In genomic region chr17:49674507-49674906, GRCh38 we compare ENCODE assay signal across 18 cellular contexts. TPM values are rescaled to one million over a fixed set of nuclear protein-coding genes. Genes with fewer than 3 reads are reported as not detected.
DNase-seq lines count a peak whose midpoint lies in the region; ATAC-seq, FAIRE-seq and TF ChIP-seq lines count a peak whose summit lies in the region.
"Had no signal": no experiment of that assay in that cellular context is flagged by ENCODE, and none has a peak within 500 bp of the region (broad histone marks: within the 10 kb centered on the region; RNA-seq: fewer than 3 reads in every experiment).

No MANE protein-coding gene starts in this region.

- peak overlapping the region; percentile 7 for H3K27ac ChIP-seq in CD4-positive, alpha-beta T cell (ENCODE audit: low read depth, low read length)
- H3K27ac ChIP-seq in parathyroid adenoma: no peak overlapping the region
- H3K27ac ChIP-seq: ovary, testis had no signal

- H3K4me3 Mint-ChIP-seq in CD4-positive, alpha-beta T cell: peak overlapping the region; percentile 69
- H3K4me3 Mint-ChIP-seq in IgD-negative memory B cell: peak overlapping the region in 2 of 4 donors; percentile 81 to 90
- peak overlapping the region in 1 of 2 donors; percentile 42 for H3K4me3 Mint-ChIP-seq in effector memory CD8-positive, alpha-beta T cell

- CTCF ChIA-PET in CD4-positive, alpha-beta T cell (lab: Charles Lee): interaction anchor here (0.6 to 1.7 kb wide), 5 partner anchors 12 to 107 kb away, joined by 3 to 5 read pairs (median 3); no protein-coding TSS in a partner anchor

- H3K79me2 ChIP-seq in parathyroid adenoma: peaks cover 48% of the 10 kb centered on the region

- H3K27me3 Mint-ChIP-seq in CD4-positive, alpha-beta T cell: peaks cover 5% of the 10 kb centered on the region
- no peaks in the 10 kb centered on the region for H3K27me3 Mint-ChIP-seq in IgD-negative memory B cell
- no peaks in the 10 kb centered on the region for H3K27me3 Mint-ChIP-seq in effector memory CD8-positive, alpha-beta T cell

- no peaks in the 10 kb centered on the region for H3K9me3 ChIP-seq in CD4-positive, alpha-beta T cell (ENCODE audit: control insufficient read depth, low read length)
- H3K9me3 ChIP-seq in parathyroid adenoma (ENCODE audit: control insufficient read depth, low read length): no peaks in the 10 kb centered on the region
- H3K9me3 ChIP-seq: ovary, testis had no signal

- FAIRE-seq in HTR-8/SVneo (lab: Jason Lieb, UNC): no peak

- H3K4me3 ChIP-seq in parathyroid adenoma (ENCODE audit: low read depth, low read length): peak overlapping the region; percentile 9
- H3K4me3 ChIP-seq: ovary, testis had no signal

- peak overlapping the region; percentile 6 for H3K4me2 ChIP-seq in parathyroid adenoma (ENCODE audit: low read length)

- H3K4me1 Mint-ChIP-seq in CD4-positive, alpha-beta T cell (ENCODE audit: low read depth): peaks cover 82% of the 10 kb centered on the region
- H3K4me1 Mint-ChIP-seq in IgD-negative memory B cell: peaks cover 24 to 48% (median 32%) of the 10 kb centered on the region in 3 donors
- peaks cover 40 to 71% of the 10 kb centered on the region in 2 donors for H3K4me1 Mint-ChIP-seq in effector memory CD8-positive, alpha-beta T cell (ENCODE audit: low read depth in 2 of 2)

- POLR2A ChIA-PET in CD4-positive, alpha-beta T cell (lab: Charles Lee): no interaction called here

- peak overlapping the region; percentile 95 for H3K27ac Mint-ChIP-seq in CD4-positive, alpha-beta T cell
- peak overlapping the region; percentile 92 to 100 (median 99) for H3K27ac Mint-ChIP-seq in IgD-negative memory B cell
- peak overlapping the region; percentile 97 to 99 for H3K27ac Mint-ChIP-seq in effector memory CD8-positive, alpha-beta T cell

- H3K9ac ChIP-seq in parathyroid adenoma: no peak overlapping the region

- TF ChIP-seq CTCF in CD4-positive, alpha-beta T cell (IDR thresholded peaks at IDR 0.05): no peak
- no peak for TF ChIP-seq CTCF in parathyroid adenoma (IDR thresholded peaks at IDR 0.05)

- H3K9me3 Mint-ChIP-seq in CD4-positive, alpha-beta T cell: no peaks in the 10 kb centered on the region
- no peaks in the 10 kb centered on the region for H3K9me3 Mint-ChIP-seq in IgD-negative memory B cell
- H3K9me3 Mint-ChIP-seq in effector memory CD8-positive, alpha-beta T cell: no peaks in the 10 kb centered on the region
- H3K9me3 Mint-ChIP-seq: activated T-helper 1 cell treated with anti-CD3 and anti-CD28 coated beads, Interleukin-12 subunit alpha, Interleukin-12 subunit beta, Interleukin-2, Interleukin-4 antibody, amounts not matched to agents 30 ng/mL and 10 ng/mL and 1 ng/mL, durations not matched to agents 14 hours and 24 hours and 36 hours had no signal

- intact Hi-C loops in CD4-positive, alpha-beta T cell (cut with DNase I, micrococcal nuclease): loop anchor here in 1 of 2 experiments (5.0 kb wide), 1 partner anchor 47 kb away; no protein-coding TSS in a partner anchor

- H3K36me3 Mint-ChIP-seq in CD4-positive, alpha-beta T cell (ENCODE audit: low read depth): peaks cover 72% of the 10 kb centered on the region
- H3K36me3 Mint-ChIP-seq in IgD-negative memory B cell: peaks cover 4% of the 10 kb centered on the region
- H3K36me3 Mint-ChIP-seq in effector memory CD8-positive, alpha-beta T cell (ENCODE audit: insufficient read depth): peaks cover 48% of the 10 kb centered on the region

- no peaks in the 10 kb centered on the region for H3K27me3 ChIP-seq in CD4-positive, alpha-beta T cell (ENCODE audit: control insufficient read depth, insufficient read depth, low read length)
- no peaks in the 10 kb centered on the region for H3K27me3 ChIP-seq in parathyroid adenoma (ENCODE audit: control insufficient read depth, insufficient read depth, low read length)
- H3K27me3 ChIP-seq: ovary, testis had no signal

- H2AFZ ChIP-seq in parathyroid adenoma: no peak overlapping the region

- no peak for ATAC-seq in CD4-positive, alpha-beta T cell (ENCODE audit: poor library complexity)
- ATAC-seq in effector memory CD8-positive, alpha-beta T cell (replicated peaks): no peak
- ATAC-seq in HG02623 (IDR thresholded peaks at IDR 0.05; ENCODE audit: unreplicated experiment): no peak
- ATAC-seq: HCT116, Panc1 had no signal

- peaks cover 13% of the 10 kb centered on the region for H3K4me1 ChIP-seq in parathyroid adenoma

- no peak for DNase-seq in CD4-positive, alpha-beta T cell
- no peak for DNase-seq in effector memory CD8-positive, alpha-beta T cell
- no peak for DNase-seq in HTR-8/SVneo (ENCODE audit: insufficient read length, low spot score)
- DNase-seq in Ammon's horn (ENCODE audit: low spot score): no peak
- DNase-seq in KBM-7: no peak
- DNase-seq: activated CD4-positive, CD25-positive, alpha-beta regulatory T cell; effector CD4-positive, alpha-beta T cell; NCI-H524; ovary; stimulated activated CD4-positive, alpha-beta T cell treated with anti-CD3 and anti-CD28 coated beads, Interleukin-12 subunit alpha, Interleukin-12 subunit beta, amount 100 ng/mL, for 4 hours; SW 1271; testis had no signal

- H3K36me3 ChIP-seq in parathyroid adenoma (ENCODE audit: control insufficient read depth, insufficient read depth, low read length): no peaks in the 10 kb centered on the region
- H3K36me3 ChIP-seq: ovary had no signal

- in situ Hi-C loops in KBM-7 (cut with MboI; ENCODE audit: low pct_unique_long_range_greater_than_20kb, low sequenced_read_pairs): no loop called here

RNA-seq across cellular contexts. Expression of gene SPOP, which starts 3.4 kb away (rescaled TPM):
- 10 to 100 TPM; 38.7 to 41.5 TPM for total RNA-seq in CD4-positive, alpha-beta T cell
- 90.5 TPM for polyA plus RNA-seq in IgD-negative memory B cell

RNA-seq across cellular contexts. Expression of gene SLC35B1, which starts 33.3 kb away (rescaled TPM):
- 10 to 100 TPM; 44.0 to 46.8 TPM for total RNA-seq in CD4-positive, alpha-beta T cell
- polyA plus RNA-seq in IgD-negative memory B cell: 27.7 TPM
